Comparison of ENCODE assay signal across 8 cellular contexts in genomic region chr1:202348509-202349262, GRCh38. TPM values are rescaled to one million over a fixed set of nuclear protein-coding genes. Genes with fewer than 3 reads are reported as not detected.
DNase-seq lines count a peak whose midpoint lies in the region; ATAC-seq, FAIRE-seq and TF ChIP-seq lines count a peak whose summit lies in the region.

PPP1R12B (plus strand) TSS chr1:202348699; CDS start chr1:202348852, 153 bp downstream.

- POLR2A ChIA-PET in OCI-LY7 (lab: Charles Lee), result interaction anchor here (1.0 to 1.1 kb wide), 2 partner anchors 7 to 12 kb away, joined by 3 read pairs; partner anchors contain the start of gene UBE2T

- TF ChIP-seq CTCF in D721Med (IDR thresholded peaks at IDR 0.05; ENCODE audit: insufficient read depth, missing control alignments) (no peak), OCI-LY7 (conservative IDR thresholded peaks at IDR 0.05; ENCODE audit: low read length) (no peak)

- H3K4me2 ChIP-seq in OCI-LY7 (ENCODE audit: low read length), result peak within 1 kb of the TSS; percentile 79

- H3K27ac ChIP-seq in OCI-LY7 (ENCODE audit: low read depth, low read length, poor library complexity, severe bottlenecking), result peak within 1 kb of the TSS; percentile 22

- H3K36me3 ChIP-seq in OCI-LY7 (ENCODE audit: insufficient read depth, low read length), result no peaks in the 10 kb centered on the region

- H3K79me2 ChIP-seq in OCI-LY7 (ENCODE audit: insufficient read depth, low read depth, low read length), result peaks cover 14% of the 10 kb centered on the region; the same call in 1 of the 2 replicates

- peaks cover 18% of the 10 kb centered on the region for H3K4me1 ChIP-seq in OCI-LY7 (ENCODE audit: insufficient read depth, low read length, poor library complexity, severe bottlenecking)
- peaks cover 34% of the 10 kb centered on the region for H3K4me1 ChIP-seq in mononuclear cell (ENCODE audit: insufficient read depth, low read length)

- CTCF ChIA-PET in OCI-LY7 (lab: Charles Lee; ENCODE audit: unreplicated experiment), result no interaction called here

- BruUV-seq in OCI-LY7 (replicated peaks; lab: Mats Ljungman, UMichigan), result no TSS peak

- ATAC-seq in GM21526 (IDR thresholded peaks at IDR 0.05; ENCODE audit: low FRiP score, unreplicated experiment), result peak; percentile 95

- H3K27me3 ChIP-seq in mononuclear cell (ENCODE audit: insufficient read depth, low read length), result no peaks in the 10 kb centered on the region

- H4K20me1 ChIP-seq in OCI-LY7 (ENCODE audit: insufficient read depth, low read length), result 0 out of 2 replicates have a peak, but pooled peaks cover 6% of the 10 kb centered on the region

- FAIRE-seq in D721Med (lab: Jason Lieb, UNC), result no peak

- peak; percentile 40 for DNase-seq in D721Med (ENCODE audit: insufficient read length, low spot score)
- peak; percentile 70 for DNase-seq in HuH-7.5 (ENCODE audit: low spot score)
- DNase-seq in OCI-LY7 (ENCODE audit: low spot score), result peak; percentile 98
- peak; percentile 91 for DNase-seq in activated T-cell treated with anti-CD3 and anti-CD28 coated beads for 1 hour (ENCODE audit: low read depth)
- DNase-seq in epidermal melanocyte (ENCODE audit: insufficient read length, low spot score), result peak; percentile 67
- peak; percentile 87 to 93 for DNase-seq in stimulated activated CD8-positive, alpha-beta memory T cell treated with anti-CD3 and anti-CD28 coated beads, Interleukin-4, amount 100 ng/mL, for 1 hour (ENCODE audit: low read depth in 2 of 2, low spot score in 1 of 2)

- peak within 1 kb of the TSS; percentile 86 for H2AFZ ChIP-seq in OCI-LY7 (ENCODE audit: low read length)

- H3K9me2 ChIP-seq in OCI-LY7 (ENCODE audit: insufficient read depth, low read length), result no peaks in the 10 kb centered on the region

- H3K4me3 ChIP-seq in OCI-LY7 (ENCODE audit: low read depth, low read length, poor library complexity, severe bottlenecking) (peak within 1 kb of the TSS; percentile 86), mononuclear cell (ENCODE audit: low read length) (peak within 1 kb of the TSS; percentile 95)

- H3K9me3 ChIP-seq in OCI-LY7 (ENCODE audit: low read length), result no peaks in the 10 kb centered on the region
- H3K9me3 ChIP-seq in mononuclear cell (ENCODE audit: low read depth, low read length), result no peaks in the 10 kb centered on the region

- intact Hi-C loops in OCI-LY7 (cut with micrococcal nuclease; ENCODE audit: unreplicated experiment), result loop anchor here (10.0 kb wide), 1 partner anchor 656 kb away; the partner anchor contains the start of gene TMEM183A

RNA-seq across cellular contexts. Expression of gene PPP1R12B, which starts in this region (rescaled TPM):
- total RNA-seq in OCI-LY7 (2014; rRNA removed; shearing (Covaris generic)), result 19.1 and 37.1 TPM in 2 replicates
- total RNA-seq in OCI-LY7 (2022), result 23.5 and 24.0 TPM in 2 replicates
- total RNA-seq in mononuclear cell, result 22.4 TPM

Comparison
In these comparisons a context has a peak if more than half of its experiments do, and no peak if none do; other contexts are left out.
1. Peak in every context shown above with its lines: DNase-seq, ATAC-seq, H3K4me3 ChIP-seq and H3K27ac ChIP-seq.
2. DNase-seq: peak in every context shown above with its lines; median percentile 98 in OCI-LY7; 91 in activated T-cell treated with anti-CD3 and anti-CD28 coated beads for 1 hour; 90 in stimulated activated CD8-positive, alpha-beta memory T cell treated with anti-CD3 and anti-CD28 coated beads, Interleukin-4, amount 100 ng/mL, for 1 hour; 70 in HuH-7.5; 67 in epidermal melanocyte; 40 in D721Med.